15 cellular contexts compared by ENCODE assay signal in the genomic region with DNA sequence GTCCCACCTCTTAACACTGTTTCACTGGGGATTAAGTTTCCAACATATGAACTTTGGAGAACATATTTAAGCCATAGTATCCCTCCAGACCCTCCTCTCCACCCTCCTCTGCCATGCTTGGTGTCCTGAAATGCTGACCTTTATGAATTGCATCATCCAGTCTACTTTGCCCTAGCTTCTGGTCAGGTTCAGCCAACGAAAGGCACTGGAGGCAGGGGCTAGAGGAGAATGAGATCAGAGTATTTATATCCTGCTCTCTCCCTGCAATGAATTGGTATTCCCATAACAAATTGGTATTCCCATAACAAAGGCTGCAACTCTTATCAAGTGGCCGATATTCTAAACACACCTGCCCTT.
"Had no signal": no experiment of that assay in that cellular context is flagged by ENCODE, and none has a peak within 500 bp of the region (broad histone marks: within the 10 kb centered on the region; RNA-seq: fewer than 3 reads in every experiment).

No MANE protein-coding gene starts in this region.

- H3K27me3 ChIP-seq: stomach, transverse colon had no signal

- H3K79me2 ChIP-seq: parathyroid adenoma had no signal

- H3K36me3 Mint-ChIP-seq: activated CD4-positive, alpha-beta memory T cell treated with anti-CD3 and anti-CD28 coated beads for 36 hours; brain had no signal

- H3K4me3 ChIP-seq: stomach, transverse colon had no signal

- H3K4me3 Mint-ChIP-seq: activated CD4-positive, alpha-beta memory T cell treated with anti-CD3 and anti-CD28 coated beads for 36 hours; activated naive CD8-positive, alpha-beta T cell; brain; dendritic cell treated with granulocyte-macrophage colony-stimulating factor and Interleukin-4, amounts not matched to agents 40 ng/mL and 50 ng/mL, for 4 days; T-helper 2 cell treated with Interferon-gamma antibody and Interleukin-4, amounts not matched to agents 5 μg/mL and 100 μg/mL, for 36 hours had no signal

- H3K9ac ChIP-seq: parathyroid adenoma had no signal

- H3K27me3 Mint-ChIP-seq: activated naive CD8-positive, alpha-beta T cell; dendritic cell treated with granulocyte-macrophage colony-stimulating factor and Interleukin-4, amounts not matched to agents 40 ng/mL and 50 ng/mL, for 4 days had no signal

- H2AFZ ChIP-seq: parathyroid adenoma had no signal

- H3K4me1 ChIP-seq: parathyroid adenoma had no signal

- H3K9me3 ChIP-seq: stomach, transverse colon had no signal

- H3K27ac ChIP-seq: parathyroid adenoma had no signal

- H3K27ac Mint-ChIP-seq: activated CD4-positive, alpha-beta memory T cell treated with anti-CD3 and anti-CD28 coated beads for 36 hours; activated naive CD8-positive, alpha-beta T cell; dendritic cell treated with granulocyte-macrophage colony-stimulating factor and Interleukin-4, amounts not matched to agents 40 ng/mL and 50 ng/mL, for 4 days; T-helper 2 cell treated with Interferon-gamma antibody and Interleukin-4, amounts not matched to agents 5 μg/mL and 100 μg/mL, for 36 hours had no signal

- H3K9me3 Mint-ChIP-seq: activated CD4-positive, alpha-beta memory T cell treated with anti-CD3 and anti-CD28 coated beads for 36 hours; brain; dendritic cell treated with granulocyte-macrophage colony-stimulating factor and Interleukin-4, amounts not matched to agents 40 ng/mL and 50 ng/mL, for 4 days; T-helper 2 cell treated with Interferon-gamma antibody and Interleukin-4, amounts not matched to agents 5 μg/mL and 100 μg/mL, for 36 hours had no signal

- DNase-seq: activated CD4-positive, alpha-beta memory T cell treated with anti-CD3 and anti-CD28 coated beads for 36 hours; activated CD4-positive, alpha-beta T cell treated with anti-CD3 and anti-CD28 coated beads for 1 hour; activated gamma-delta T cell; activated T-cell treated with anti-CD3 and anti-CD28 coated beads, Interleukin-2, amount 50 U/mL, for 48 hours; amygdala; left ventricle myocardium superior; stimulated activated CD4-positive, alpha-beta T cell treated with anti-CD3 and anti-CD28 coated beads, Interleukin-15, amount 100 ng/mL, for 24 hours; stimulated activated CD4-positive, alpha-beta T cell treated with anti-CD3 and anti-CD28 coated beads, Interleukin-4, amount 100 ng/mL, for 24 hours; stomach; transverse colon had no signal

- H3K36me3 ChIP-seq: stomach, transverse colon had no signal
